Comparison of ENCODE assay signal across 6 cellular contexts in genomic region chr16:75491876-75492275, GRCh38. TPM values are rescaled to one million over a fixed set of nuclear protein-coding genes. Genes with fewer than 3 reads are reported as not detected.
DNase-seq lines count a peak whose midpoint lies in the region; ATAC-seq and TF ChIP-seq lines count a peak whose summit lies in the region.

No MANE protein-coding gene starts in this region.

- H4K20me1 ChIP-seq in PC-3 (ENCODE audit: low read length) = no peaks in the 10 kb centered on the region

- H3K9ac ChIP-seq in PC-3 (ENCODE audit: low read length) = no peak overlapping the region

- H3K9me2 ChIP-seq in PC-3 (replicated peaks; ENCODE audit: low read length) = no peaks in the 10 kb centered on the region

- no peak overlapping the region for H2AFZ ChIP-seq in PC-3 (ENCODE audit: low read length)

- H3K27ac ChIP-seq in PC-3 (ENCODE audit: low read length) = no peak overlapping the region

- H3K9me3 ChIP-seq in PC-3 (ENCODE audit: low read length) = no peaks in the 10 kb centered on the region

- H3K27me3 ChIP-seq in PC-3 (ENCODE audit: low read length) = no peaks in the 10 kb centered on the region

- peaks cover 5% of the 10 kb centered on the region; the same call in 1 of the 2 replicates for H3K4me1 ChIP-seq in PC-3 (ENCODE audit: insufficient read depth, low read length)

- no peaks in the 10 kb centered on the region for H3K36me3 ChIP-seq in PC-3 (ENCODE audit: low read depth, low read length)

- no TSS peak for BruUV-seq in PC-3 (replicated peaks; lab: Mats Ljungman, UMichigan)

- H3K79me2 ChIP-seq in PC-3 (ENCODE audit: low read length) = no peaks in the 10 kb centered on the region

- no peak overlapping the region for H3K4me3 ChIP-seq in PC-3 (ENCODE audit: low read length)

- DNase-seq in PC-3 = peak; percentile 40
- peak; percentile 75 for DNase-seq in midbrain (lab: John Stamatoyannopoulos, UW)
- DNase-seq in GDM1 (lab: John Stamatoyannopoulos, UW) = no peak

- intact Hi-C loops in PC-3 (cut with micrococcal nuclease) = no loop called here

- TF ChIP-seq CTCF in PC-3 (conservative IDR thresholded peaks at IDR 0.05; ENCODE audit: low read depth, low read length) = peak; percentile 52

- CTCF ChIA-PET in PC-3 (lab: Charles Lee) = interaction anchor here (0.8 kb wide), 1 partner anchor 25 kb away, joined by 3 read pairs; no protein-coding TSS in a partner anchor

- peak; percentile 35 for ATAC-seq in GM21786 (IDR thresholded peaks at IDR 0.05; ENCODE audit: unreplicated experiment)
- ATAC-seq in PC-3 = peak; percentile 83
- no peak for ATAC-seq in GM18517 (IDR thresholded peaks at IDR 0.05; ENCODE audit: unreplicated experiment)
- no peak for ATAC-seq in GM21723 (IDR thresholded peaks at IDR 0.05; ENCODE audit: unreplicated experiment)

- no peak overlapping the region for H3K4me2 ChIP-seq in PC-3 (ENCODE audit: low read length)

- POLR2A ChIA-PET in PC-3 (lab: Charles Lee; ENCODE audit: unreplicated experiment) = no interaction called here

- H3F3A ChIP-seq in PC-3 (ENCODE audit: low read length, unreplicated experiment) = no peaks in the 10 kb centered on the region

RNA-seq across cellular contexts. Expression of gene CHST6, which starts 3.4 kb away (rescaled TPM):
- total RNA-seq in PC-3 (2014; rRNA removed) = 0.35 and 0.91 TPM in 2 replicates

RNA-seq across cellular contexts. Expression of gene TMEM170A, which starts 27.4 kb away (rescaled TPM):
- total RNA-seq in PC-3 (2014; rRNA removed) = 10.1 and 18.6 TPM in 2 replicates

RNA-seq across cellular contexts. Expression of gene CHST5, which starts 44.0 kb away (rescaled TPM):
- total RNA-seq in PC-3 (2014; rRNA removed) = 0.29 TPM in 1 of 2 replicates, not detected in the other

RNA-seq across cellular contexts. Expression of gene CFDP1, which starts 58.6 kb away (rescaled TPM):
- total RNA-seq in PC-3 (2014; rRNA removed) = 27.3 and 32.1 TPM in 2 replicates

Comparison
In these comparisons a context has a peak if more than half of its experiments do, and no peak if none do; other contexts are left out.
1. ATAC-seq: peak in GM21786 (single experiment) and PC-3 (single experiment); none in GM18517 (single experiment) and GM21723 (single experiment).